1 cellular context compared by ENCODE assay signal in the genomic region with DNA sequence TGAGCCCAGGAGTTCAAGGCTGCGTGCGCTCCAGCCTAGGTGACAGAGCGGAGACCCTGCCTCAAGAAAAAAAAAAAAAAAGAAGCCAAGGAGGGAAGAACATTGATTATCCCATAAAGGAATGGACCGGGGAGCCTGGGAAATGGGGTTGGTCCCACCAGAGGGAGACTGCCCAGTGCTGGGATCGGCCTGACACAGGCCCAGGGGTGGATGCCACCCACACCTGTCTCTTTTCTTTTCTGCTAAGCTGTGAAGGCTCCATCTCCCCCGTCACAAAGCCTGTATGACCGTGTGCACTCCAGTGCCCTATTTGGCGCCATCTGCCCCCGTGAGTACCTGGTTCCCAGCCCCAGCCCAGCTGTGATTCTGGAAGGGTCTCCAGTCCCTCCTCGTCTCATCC.
TF ChIP-seq lines count a peak whose summit lies in the region.

No MANE protein-coding gene starts in this region.

TF ChIP-seq in WTC11, 78 proteins besides CTCF, POLR2A, EP300 and RAD21 (continued from another document):
- TF ChIP-seq, protein P1, sequence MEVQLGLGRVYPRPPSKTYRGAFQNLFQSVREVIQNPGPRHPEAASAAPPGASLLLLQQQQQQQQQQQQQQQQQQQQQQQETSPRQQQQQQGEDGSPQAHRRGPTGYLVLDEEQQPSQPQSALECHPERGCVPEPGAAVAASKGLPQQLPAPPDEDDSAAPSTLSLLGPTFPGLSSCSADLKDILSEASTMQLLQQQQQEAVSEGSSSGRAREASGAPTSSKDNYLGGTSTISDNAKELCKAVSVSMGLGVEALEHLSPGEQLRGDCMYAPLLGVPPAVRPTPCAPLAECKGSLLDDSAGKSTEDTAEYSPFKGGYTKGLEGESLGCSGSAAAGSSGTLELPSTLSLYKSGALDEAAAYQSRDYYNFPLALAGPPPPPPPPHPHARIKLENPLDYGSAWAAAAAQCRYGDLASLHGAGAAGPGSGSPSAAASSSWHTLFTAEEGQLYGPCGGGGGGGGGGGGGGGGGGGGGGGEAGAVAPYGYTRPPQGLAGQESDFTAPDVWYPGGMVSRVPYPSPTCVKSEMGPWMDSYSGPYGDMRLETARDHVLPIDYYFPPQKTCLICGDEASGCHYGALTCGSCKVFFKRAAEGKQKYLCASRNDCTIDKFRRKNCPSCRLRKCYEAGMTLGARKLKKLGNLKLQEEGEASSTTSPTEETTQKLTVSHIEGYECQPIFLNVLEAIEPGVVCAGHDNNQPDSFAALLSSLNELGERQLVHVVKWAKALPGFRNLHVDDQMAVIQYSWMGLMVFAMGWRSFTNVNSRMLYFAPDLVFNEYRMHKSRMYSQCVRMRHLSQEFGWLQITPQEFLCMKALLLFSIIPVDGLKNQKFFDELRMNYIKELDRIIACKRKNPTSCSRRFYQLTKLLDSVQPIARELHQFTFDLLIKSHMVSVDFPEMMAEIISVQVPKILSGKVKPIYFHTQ (CRISPR knock-in tag; IDR thresholded peaks at IDR 0.05) = no peak
- TF ChIP-seq ZBTB43 (CRISPR knock-in tag; IDR thresholded peaks at IDR 0.05) (no peak), PREB (CRISPR knock-in tag; IDR thresholded peaks at IDR 0.05; ENCODE audit: borderline replicate concordance) (no peak), KAT7 (CRISPR knock-in tag; IDR thresholded peaks at IDR 0.05; ENCODE audit: borderline replicate concordance) (no peak), MYBL2 (CRISPR knock-in tag; IDR thresholded peaks at IDR 0.05) (no peak)
- TF ChIP-seq, protein P2, sequence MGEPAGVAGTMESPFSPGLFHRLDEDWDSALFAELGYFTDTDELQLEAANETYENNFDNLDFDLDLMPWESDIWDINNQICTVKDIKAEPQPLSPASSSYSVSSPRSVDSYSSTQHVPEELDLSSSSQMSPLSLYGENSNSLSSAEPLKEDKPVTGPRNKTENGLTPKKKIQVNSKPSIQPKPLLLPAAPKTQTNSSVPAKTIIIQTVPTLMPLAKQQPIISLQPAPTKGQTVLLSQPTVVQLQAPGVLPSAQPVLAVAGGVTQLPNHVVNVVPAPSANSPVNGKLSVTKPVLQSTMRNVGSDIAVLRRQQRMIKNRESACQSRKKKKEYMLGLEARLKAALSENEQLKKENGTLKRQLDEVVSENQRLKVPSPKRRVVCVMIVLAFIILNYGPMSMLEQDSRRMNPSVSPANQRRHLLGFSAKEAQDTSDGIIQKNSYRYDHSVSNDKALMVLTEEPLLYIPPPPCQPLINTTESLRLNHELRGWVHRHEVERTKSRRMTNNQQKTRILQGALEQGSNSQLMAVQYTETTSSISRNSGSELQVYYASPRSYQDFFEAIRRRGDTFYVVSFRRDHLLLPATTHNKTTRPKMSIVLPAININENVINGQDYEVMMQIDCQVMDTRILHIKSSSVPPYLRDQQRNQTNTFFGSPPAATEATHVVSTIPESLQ (CRISPR knock-in tag; IDR thresholded peaks at IDR 0.05) = no peak
